ENCODE assay signal across 11 cellular contexts in the genomic region with DNA sequence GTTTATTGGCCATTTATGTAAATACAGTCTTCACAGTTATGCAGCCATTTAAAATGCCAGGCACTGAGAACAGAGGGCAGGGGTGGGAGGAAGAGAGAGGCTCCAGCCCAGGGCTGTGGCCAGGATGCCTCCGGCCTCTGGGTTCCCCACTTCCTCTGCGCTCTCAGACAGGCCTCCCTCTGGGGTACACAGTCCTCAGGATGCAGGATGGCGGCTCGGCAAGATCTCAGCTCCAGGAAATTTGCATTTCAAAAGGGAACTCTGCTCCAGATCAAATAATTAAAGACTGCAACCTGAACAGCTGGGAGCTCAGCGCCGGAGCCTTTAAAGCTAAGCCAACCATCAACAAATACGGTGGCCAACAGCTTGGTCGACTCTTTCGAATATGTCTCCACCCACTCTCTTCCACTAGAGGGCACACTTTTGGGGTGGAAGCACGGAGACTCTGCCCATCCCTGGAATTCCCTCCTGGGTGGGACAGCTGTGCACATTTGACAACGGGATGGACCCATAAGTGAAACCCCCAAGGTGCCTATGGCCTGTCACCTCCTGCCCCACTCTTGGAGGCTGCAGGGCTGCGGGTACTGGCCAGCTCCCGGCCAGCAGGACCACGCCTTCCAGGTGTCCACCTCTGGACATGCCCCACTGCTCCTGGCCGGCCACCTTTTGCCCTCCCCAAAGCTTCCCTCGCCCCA.
DNase-seq lines count a peak whose midpoint lies in the region; ATAC-seq, FAIRE-seq and TF ChIP-seq lines count a peak whose summit lies in the region.
"Had no signal": no experiment of that assay in that cellular context is flagged by ENCODE, and none has a peak within 500 bp of the region (broad histone marks: within the 10 kb centered on the region; RNA-seq: fewer than 3 reads in every experiment).

No MANE protein-coding gene starts in this region.

- ATAC-seq in lung (ENCODE audit: insufficient read depth, low FRiP score): no peak

- 49 to 51% methylated on average over 16 of the region's 16 CpGs for WGBS in lung, 2 donors

- no peaks in the 10 kb centered on the region for H3K9me2 ChIP-seq in DOHH2 (replicated peaks; ENCODE audit: control insufficient read depth, low read length)
- H3K9me2 ChIP-seq in Karpas-422 (replicated peaks; ENCODE audit: insufficient read depth, low read length): no peaks in the 10 kb centered on the region

- H3K9me3 ChIP-seq in DOHH2 (ENCODE audit: control insufficient read depth, insufficient read depth, low read length) (peaks cover 8% of the 10 kb centered on the region; the same call in 1 of the 2 replicates), Karpas-422 (ENCODE audit: low read length) (no peaks in the 10 kb centered on the region), lung (ENCODE audit: control insufficient read depth in 2 of 2, insufficient read depth in 1 of 2, low read length in 1 of 2) (no peaks in the 10 kb centered on the region)
- H3K9me3 ChIP-seq: thoracic aorta had no signal

- H2AFZ ChIP-seq in Karpas-422 (ENCODE audit: low read length): no peak overlapping the region
- H2AFZ ChIP-seq: parathyroid adenoma had no signal

- H3K4me3 ChIP-seq in DOHH2 (ENCODE audit: low read length) (no peak overlapping the region), Karpas-422 (ENCODE audit: low read length) (no peak overlapping the region), lung (no peak overlapping the region)
- H3K4me3 ChIP-seq: thoracic aorta had no signal

- FAIRE-seq in RCC 7860 (lab: Jason Lieb, UNC): no peak
- FAIRE-seq: kidney had no signal

- H3F3A ChIP-seq in DOHH2 (ENCODE audit: control insufficient read depth, insufficient read depth): no peaks in the 10 kb centered on the region

- peak; percentile 53 for DNase-seq in Karpas-422
- peak; percentile 19 for DNase-seq in SW480 (ENCODE audit: low spot score)
- DNase-seq in lung (ENCODE audit: low spot score): peak; percentile 16
- no peak for DNase-seq in GM19238 (ENCODE audit: insufficient read length, low spot score)
- no peak for DNase-seq in RCC 7860 (ENCODE audit: low spot score)
- no peak for DNase-seq in activated CD4-positive, alpha-beta T cell treated with anti-CD3 and anti-CD28 coated beads for 1 hour
- DNase-seq in T-helper 1 cell: no peak
- DNase-seq: kidney had no signal

- H3K36me3 ChIP-seq in DOHH2 (ENCODE audit: control insufficient read depth, low read length) (no peaks in the 10 kb centered on the region), Karpas-422 (ENCODE audit: insufficient read depth, low read length) (no peaks in the 10 kb centered on the region), lung (ENCODE audit: control insufficient read depth in 2 of 2, insufficient read depth in 2 of 2, low read length in 2 of 2) (no peaks in the 10 kb centered on the region)
- H3K36me3 ChIP-seq: thoracic aorta had no signal

- H3K27me3 ChIP-seq in DOHH2 (ENCODE audit: control insufficient read depth, low read length) (no peaks in the 10 kb centered on the region), Karpas-422 (ENCODE audit: low read length) (no peaks in the 10 kb centered on the region), lung (ENCODE audit: control insufficient read depth, insufficient read depth) (no peaks in the 10 kb centered on the region)

- no peak overlapping the region for H3K9ac ChIP-seq in Karpas-422 (ENCODE audit: low read length)
- H3K9ac ChIP-seq: parathyroid adenoma had no signal

- TF ChIP-seq CTCF in DOHH2 (IDR thresholded peaks at IDR 0.05; ENCODE audit: low read depth, low read length, poor library complexity, severe bottlenecking) (peak; percentile 75), lung (IDR thresholded peaks at IDR 0.05; ENCODE audit: control extremely low read depth, extremely low read depth) (no peak)

- H4K20me1 ChIP-seq in DOHH2 (ENCODE audit: control insufficient read depth, insufficient read depth, low read depth, low read length) (no peaks in the 10 kb centered on the region), Karpas-422 (ENCODE audit: insufficient read depth, low read depth, low read length) (0 out of 2 replicates have a peak, but pooled peaks cover 3% of the 10 kb centered on the region)

- H3K79me2 ChIP-seq in DOHH2 (ENCODE audit: control insufficient read depth, low read length): no peaks in the 10 kb centered on the region
- no peaks in the 10 kb centered on the region for H3K79me2 ChIP-seq in Karpas-422 (ENCODE audit: low read length)
- H3K79me2 ChIP-seq: parathyroid adenoma had no signal

- H3K4me1 ChIP-seq in DOHH2 (ENCODE audit: control insufficient read depth, low read length) (no peaks in the 10 kb centered on the region), Karpas-422 (ENCODE audit: low read length) (no peaks in the 10 kb centered on the region), lung (ENCODE audit: control insufficient read depth in 2 of 2, insufficient read depth in 2 of 2, low read length in 2 of 2) (no peaks in the 10 kb centered on the region)
- H3K4me1 ChIP-seq: parathyroid adenoma had no signal

- no peak overlapping the region for H3K4me2 ChIP-seq in DOHH2 (ENCODE audit: low read length)
- no peak overlapping the region for H3K4me2 ChIP-seq in Karpas-422 (ENCODE audit: low read depth, low read length, poor library complexity, severe bottlenecking)

- H3K27ac ChIP-seq in DOHH2 (ENCODE audit: low read depth, low read length): no peak overlapping the region
- H3K27ac ChIP-seq in Karpas-422 (ENCODE audit: low read length): no peak overlapping the region
- no peak overlapping the region for H3K27ac ChIP-seq in lung (ENCODE audit: low read depth in 1 of 2, low read length in 1 of 2)
- H3K27ac ChIP-seq: parathyroid adenoma, thoracic aorta had no signal

Comparison
In these comparisons a context has a peak if more than half of its experiments do, and no peak if none do; other contexts are left out.
1. DNase-seq: peak in Karpas-422 (single experiment), SW480 (single experiment) and lung (single experiment); none in GM19238 (single experiment), RCC 7860 (single experiment), activated CD4-positive, alpha-beta T cell treated with anti-CD3 and anti-CD28 coated beads for 1 hour (single experiment) and T-helper 1 cell (0 of 5).